Comparison of ENCODE assay signal across 8 cellular contexts in the genomic region with DNA sequence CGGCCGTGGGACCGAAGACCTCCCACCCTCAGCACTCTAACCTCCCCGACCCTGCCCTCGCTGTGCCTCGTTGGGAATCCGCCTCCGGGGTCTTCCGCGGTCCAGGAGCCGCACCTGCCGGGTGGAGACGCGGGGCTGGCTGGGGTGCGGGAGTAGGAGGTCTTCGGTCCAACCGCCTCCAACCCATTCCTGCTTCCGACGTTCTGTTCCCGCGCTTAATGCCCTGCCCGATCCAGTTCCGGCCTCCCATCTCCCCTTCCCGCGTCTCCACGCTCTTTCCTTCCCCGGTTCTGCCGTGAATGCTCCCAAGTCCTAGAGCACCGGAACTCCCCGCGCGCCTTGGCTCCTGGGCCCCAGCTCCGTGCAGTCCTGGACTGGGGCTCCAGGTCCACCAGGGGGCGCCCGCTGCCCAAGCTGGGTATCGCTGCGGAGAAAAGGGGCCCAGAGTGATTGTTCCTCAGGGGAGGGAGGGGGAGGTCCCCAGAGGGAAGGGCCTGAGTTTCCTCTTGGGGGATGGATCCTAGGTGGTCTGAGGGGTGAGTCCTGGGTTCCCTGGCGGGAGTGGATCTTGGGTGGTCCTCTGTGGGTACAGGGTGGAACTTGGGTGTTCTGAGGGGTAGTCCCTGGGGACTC. TPM values are rescaled to one million over a fixed set of nuclear protein-coding genes. Genes with fewer than 3 reads are reported as not detected.
DNase-seq lines count a peak whose midpoint lies in the region; ATAC-seq and TF ChIP-seq lines count a peak whose summit lies in the region.

No MANE protein-coding gene starts in this region.

- no peaks in the 10 kb centered on the region for H3K36me3 Mint-ChIP-seq in activated CD8-positive, alpha-beta T cell treated with anti-CD3 and anti-CD28 coated beads for 36 hours (ENCODE audit: low read depth)

- H3K4me3 ChIP-seq in ectodermal cell (ENCODE audit: insufficient read depth, low read depth, low read length) (peak overlapping the region; percentile 51), lung (peak overlapping the region; percentile 54)

- DNase-seq in NCI-H446 (lab: John Stamatoyannopoulos, UW) (peak; percentile 51 to 89), NCI-H446 treated with DMSO at 0.1 percent for 48 hours (lab: John Stamatoyannopoulos, UW) (no peak), NCI-H82 (lab: John Stamatoyannopoulos, UW) (peak; percentile 89), lung (ENCODE audit: low spot score) (peak; percentile 91)
- DNase-seq in activated CD8-positive, alpha-beta T cell treated with anti-CD3 and anti-CD28 coated beads for 36 hours: peak; percentile 95
- peak; percentile 83 to 96 for DNase-seq in stimulated activated CD4-positive, alpha-beta T cell treated with anti-CD3 and anti-CD28 coated beads, Interleukin-4, amount 100 ng/mL, for 4 hours

- no peaks in the 10 kb centered on the region for H3K9me3 Mint-ChIP-seq in activated CD8-positive, alpha-beta T cell treated with anti-CD3 and anti-CD28 coated beads for 36 hours

- peaks cover 32% of the 10 kb centered on the region for H3K4me1 Mint-ChIP-seq in activated CD8-positive, alpha-beta T cell treated with anti-CD3 and anti-CD28 coated beads for 36 hours (ENCODE audit: low read depth)

- H3K27me3 ChIP-seq in ectodermal cell (ENCODE audit: control insufficient read depth, insufficient read depth, low read length, poor library complexity, severe bottlenecking) (peaks cover 7% of the 10 kb centered on the region), lung (ENCODE audit: control insufficient read depth, insufficient read depth) (no peaks in the 10 kb centered on the region)

- peak overlapping the region; percentile 85 for H3K4me3 Mint-ChIP-seq in activated CD8-positive, alpha-beta T cell treated with anti-CD3 and anti-CD28 coated beads for 36 hours

- ATAC-seq in HG03196 (IDR thresholded peaks at IDR 0.05; ENCODE audit: unreplicated experiment): peak; percentile 52
- peak; percentile 76 for ATAC-seq in activated CD8-positive, alpha-beta T cell treated with anti-CD3 and anti-CD28 coated beads for 36 hours
- ATAC-seq in lung (ENCODE audit: insufficient read depth, low FRiP score): peak; percentile 85

- POLR2A ChIA-PET in activated CD8-positive, alpha-beta T cell treated with anti-CD3 and anti-CD28 coated beads for 36 hours (lab: Charles Lee): interaction anchor here (0.6 to 1.4 kb wide), 5 partner anchors 35 to 350 kb away, joined by 3 to 6 read pairs (median 3); a partner anchor contains a TSS

- CTCF ChIA-PET in activated CD8-positive, alpha-beta T cell treated with anti-CD3 and anti-CD28 coated beads for 36 hours (lab: Charles Lee): interaction anchor here (0.6 to 3.3 kb wide), 20 partner anchors 12 to 347 kb away, joined by 3 to 37 read pairs (median 5); a partner anchor contains a TSS

- TF ChIP-seq CTCF in activated CD8-positive, alpha-beta T cell treated with anti-CD3 and anti-CD28 coated beads for 36 hours (IDR thresholded peaks at IDR 0.05): peak; percentile 96
- peak; percentile 96 for TF ChIP-seq CTCF in lung (IDR thresholded peaks at IDR 0.05; ENCODE audit: control extremely low read depth, extremely low read depth)

- H3K27ac ChIP-seq in ectodermal cell (ENCODE audit: insufficient read depth, low read depth, low read length, poor library complexity, severe bottlenecking) (no peak overlapping the region), lung (ENCODE audit: low read depth in 1 of 2, low read length in 1 of 2) (peak overlapping the region in 1 of 2 donors; percentile 83)

- H3K9me3 ChIP-seq in ectodermal cell (ENCODE audit: control insufficient read depth, low read length): no peaks in the 10 kb centered on the region
- no peaks in the 10 kb centered on the region for H3K9me3 ChIP-seq in lung (ENCODE audit: control insufficient read depth in 2 of 2, insufficient read depth in 1 of 2, low read length in 1 of 2)

- H3K27me3 Mint-ChIP-seq in activated CD8-positive, alpha-beta T cell treated with anti-CD3 and anti-CD28 coated beads for 36 hours: peaks cover 1% of the 10 kb centered on the region

- H3K27ac Mint-ChIP-seq in activated CD8-positive, alpha-beta T cell treated with anti-CD3 and anti-CD28 coated beads for 36 hours: peak overlapping the region; percentile 89

- intact Hi-C loops in activated CD8-positive, alpha-beta T cell treated with anti-CD3 and anti-CD28 coated beads for 36 hours (cut with micrococcal nuclease): loop anchor here (2.0 to 10.0 kb wide), 3 partner anchors 116 to 346 kb away; a partner anchor contains a TSS

- H3K4me1 ChIP-seq in ectodermal cell (ENCODE audit: control insufficient read depth, insufficient read depth, low read length) (no peaks in the 10 kb centered on the region), lung (ENCODE audit: control insufficient read depth in 2 of 2, insufficient read depth in 2 of 2, low read length in 2 of 2) (peaks cover 0 to 2% of the 10 kb centered on the region in 2 donors)

- 3% methylated on average over 38 of the region's 38 CpGs for WGBS in ectodermal cell, 2 experiments
- WGBS in lung, 2 donors: 0 to 1% methylated on average over 38 of the region's 38 CpGs

- H3K36me3 ChIP-seq in ectodermal cell (ENCODE audit: control insufficient read depth, insufficient read depth, low read length): no peaks in the 10 kb centered on the region
- H3K36me3 ChIP-seq in lung (ENCODE audit: control insufficient read depth in 2 of 2, insufficient read depth in 2 of 2, low read length in 2 of 2): no peaks in the 10 kb centered on the region

RNA-seq across cellular contexts. Expression of a gene that starts 14.1 kb away (rescaled TPM):
- 1 to 10 TPM; 3.0 to 3.1 TPM for total RNA-seq in activated CD8-positive, alpha-beta T cell treated with anti-CD3 and anti-CD28 coated beads for 36 hours
- 0.72 TPM for polyA plus RNA-seq in ectodermal cell (2013, experiment 1 of 4)
- 0.37 TPM for polyA plus RNA-seq in ectodermal cell (2013, experiment 2 of 4)
- polyA plus RNA-seq in ectodermal cell (2013, experiment 3 of 4): 1.1 TPM
- polyA plus RNA-seq in ectodermal cell (2013, experiment 4 of 4): 0.57 TPM
- 10 to 100 TPM in 1 of 2 donors, under 1 TPM in 1; 1.00 to 10.1 TPM for total RNA-seq in lung
- 1 to 10 TPM; 3.2 to 8.6 TPM for polyA plus RNA-seq in lung

RNA-seq across cellular contexts. Expression of a gene that starts 14.7 kb away (rescaled TPM):
- total RNA-seq in activated CD8-positive, alpha-beta T cell treated with anti-CD3 and anti-CD28 coated beads for 36 hours: 10 to 100 TPM in 1 of 2 experiments, 1 to 10 TPM in 1; 9.6 to 10.6 TPM
- 12.6 TPM for polyA plus RNA-seq in ectodermal cell (2013, experiment 1 of 4)
- 15.5 TPM for polyA plus RNA-seq in ectodermal cell (2013, experiment 2 of 4)
- 13.0 TPM for polyA plus RNA-seq in ectodermal cell (2013, experiment 3 of 4)
- 14.7 TPM for polyA plus RNA-seq in ectodermal cell (2013, experiment 4 of 4)
- 1 to 10 TPM in 1 of 2 donors, under 1 TPM in 1; 0.28 to 2.1 TPM for total RNA-seq in lung
- polyA plus RNA-seq in lung: under 1 TPM; 0.05 to 0.08 TPM

RNA-seq across cellular contexts. Expression of a gene that starts 35.2 kb away (rescaled TPM):
- 10 to 100 TPM; 58.2 to 61.2 TPM for total RNA-seq in activated CD8-positive, alpha-beta T cell treated with anti-CD3 and anti-CD28 coated beads for 36 hours
- polyA plus RNA-seq in ectodermal cell (2013, experiment 1 of 4): not detected
- polyA plus RNA-seq in ectodermal cell (2013, experiment 2 of 4): 0.20 TPM
- polyA plus RNA-seq in ectodermal cell (2013, experiment 3 of 4): not detected
- polyA plus RNA-seq in ectodermal cell (2013, experiment 4 of 4): 0.24 TPM
- 10 to 100 TPM in 1 of 2 donors, 1 to 10 TPM in 1; 2.7 to 11.0 TPM for total RNA-seq in lung
- polyA plus RNA-seq in lung: 10 to 100 TPM in 1 of 2 donors, 1 to 10 TPM in 1; 8.0 to 10.6 TPM

RNA-seq across cellular contexts. Expression of a gene that starts 52.7 kb away (rescaled TPM):
- total RNA-seq in activated CD8-positive, alpha-beta T cell treated with anti-CD3 and anti-CD28 coated beads for 36 hours: under 1 TPM; 0.58 to 0.70 TPM
- not detected for polyA plus RNA-seq in ectodermal cell (2013, experiment 1 of 4)
- 0.36 TPM for polyA plus RNA-seq in ectodermal cell (2013, experiment 2 of 4)
- 0.43 TPM for polyA plus RNA-seq in ectodermal cell (2013, experiment 3 of 4)
- polyA plus RNA-seq in ectodermal cell (2013, experiment 4 of 4): 0.28 TPM
- total RNA-seq in lung: 10 to 100 TPM; 22.5 to 55.1 TPM
- 10 to 100 TPM; 51.0 to 81.8 TPM for polyA plus RNA-seq in lung

RNA-seq across cellular contexts. Expression of a gene that starts 57.2 kb away (rescaled TPM):
- 10 to 100 TPM; 11.9 to 12.1 TPM for total RNA-seq in activated CD8-positive, alpha-beta T cell treated with anti-CD3 and anti-CD28 coated beads for 36 hours
- 56.6 TPM for polyA plus RNA-seq in ectodermal cell (2013, experiment 1 of 4)
- 52.7 TPM for polyA plus RNA-seq in ectodermal cell (2013, experiment 2 of 4)
- 40.9 TPM for polyA plus RNA-seq in ectodermal cell (2013, experiment 3 of 4)
- 44.1 TPM for polyA plus RNA-seq in ectodermal cell (2013, experiment 4 of 4)
- total RNA-seq in lung: 10 to 100 TPM; 44.9 to 49.5 TPM
- 10 to 100 TPM; 15.7 to 44.0 TPM for polyA plus RNA-seq in lung

Comparison
In these comparisons a context has a peak if more than half of its experiments do, and no peak if none do; other contexts are left out.
1. RNA of a gene that starts 35.2 kb away (total RNA-seq): 58.2 to 61.2 TPM in activated CD8-positive, alpha-beta T cell treated with anti-CD3 and anti-CD28 coated beads for 36 hours; 2.7 to 11.0 TPM in lung; every median in the first group is over 4 times any median in the second.
2. Peak in every context shown above with its lines, with median percentiles within 50 percentile points of each other: ATAC-seq.